ENCODE assay signal across 8 cellular contexts in genomic region chr16:695355-696089, GRCh38. TPM values are rescaled to one million over a fixed set of nuclear protein-coding genes. Genes with fewer than 3 reads are reported as not detected.
DNase-seq lines count a peak whose midpoint lies in the region; ATAC-seq and TF ChIP-seq lines count a peak whose summit lies in the region.

No MANE protein-coding gene starts in this region.

- H3K4me2 ChIP-seq in MM.1S (ENCODE audit: low read depth, low read length), result no peak overlapping the region

- no peak for TF ChIP-seq POLR2A in esophagus muscularis mucosa (IDR thresholded peaks at IDR 0.05; ENCODE audit: low read depth)

- ATAC-seq in GM19328 (IDR thresholded peaks at IDR 0.05; ENCODE audit: unreplicated experiment) (no peak), GM18502 (IDR thresholded peaks at IDR 0.05; ENCODE audit: poor library complexity, unreplicated experiment) (no peak)

- H3K36me3 ChIP-seq in esophagus muscularis mucosa (no peaks in the 10 kb centered on the region), MM.1S (replicated peaks; ENCODE audit: insufficient read depth, low read length) (no peaks in the 10 kb centered on the region)

- in situ Hi-C loops in G401 (cut with HindIII; ENCODE audit: low sequenced_read_pairs), result no loop called here

- H3K4me3 ChIP-seq in esophagus muscularis mucosa (peak overlapping the region; percentile 1 to 45 (median 20)), MM.1S (ENCODE audit: low read length) (no peak overlapping the region)

- H3K9me2 ChIP-seq in MM.1S (replicated peaks; ENCODE audit: insufficient read depth, low read length), result no peaks in the 10 kb centered on the region

- H3K27ac ChIP-seq in esophagus muscularis mucosa (replicated peaks in 1 of 4) (no peak overlapping the region), MM.1S (ENCODE audit: low read length) (no peak overlapping the region)

- H2AFZ ChIP-seq in MM.1S (ENCODE audit: low read length), result no peak overlapping the region

- no peaks in the 10 kb centered on the region for H3K9me3 ChIP-seq in esophagus muscularis mucosa
- no peaks in the 10 kb centered on the region for H3K9me3 ChIP-seq in MM.1S (replicated peaks; ENCODE audit: insufficient read depth, low read length)

- H3K79me2 ChIP-seq in MM.1S (ENCODE audit: low read length), result no peaks in the 10 kb centered on the region

- H3F3A ChIP-seq in MM.1S (ENCODE audit: insufficient read depth, low read length), result no peaks in the 10 kb centered on the region

- H3K4me1 ChIP-seq in esophagus muscularis mucosa (peaks cover 17 to 39% (median 31%) of the 10 kb centered on the region in 4 donors), MM.1S (ENCODE audit: low read length) (no peaks in the 10 kb centered on the region)

- DNase-seq in G401 (ENCODE audit: low spot score) (peak; percentile 71), NCI-H2029 (lab: John Stamatoyannopoulos, UW) (peak; percentile 90), esophagus muscularis mucosa (ENCODE audit: extremely low spot score) (no peak), MM.1S (no peak)
- peak; percentile 54 to 56 for DNase-seq in activated CD4-positive, alpha-beta T cell treated with anti-CD3 and anti-CD28 coated beads, Interleukin-2, amount 50 U/mL, for 4 hours
- peak; percentile 56 to 60 for DNase-seq in stimulated activated CD4-positive, alpha-beta T cell treated with anti-CD3 and anti-CD28 coated beads, Interleukin-15, amount 100 ng/mL, for 1 hour (ENCODE audit: low read depth in 1 of 2, low spot score in 1 of 2)

- WGBS in esophagus muscularis mucosa, result 20% methylated on average over 17 of the region's 71 CpGs

- H3K27me3 ChIP-seq in esophagus muscularis mucosa, result peaks cover 9 to 84% (median 45%) of the 10 kb centered on the region in 4 donors
- peaks cover 79% of the 10 kb centered on the region for H3K27me3 ChIP-seq in MM.1S (replicated peaks; ENCODE audit: insufficient read depth, low read length)

- no peak for TF ChIP-seq EP300 in esophagus muscularis mucosa (IDR thresholded peaks at IDR 0.05)

- H4K20me1 ChIP-seq in MM.1S (ENCODE audit: insufficient read depth, low read length), result no peaks in the 10 kb centered on the region

- TF ChIP-seq CTCF in esophagus muscularis mucosa (IDR thresholded peaks at IDR 0.05) (no peak), MM.1S (IDR thresholded peaks at IDR 0.05; ENCODE audit: low read length) (no peak)

- H3K9ac ChIP-seq in MM.1S (ENCODE audit: low read length), result no peak overlapping the region

- intact Hi-C loops in esophagus muscularis mucosa (cut with DNase I), result no loop called here

RNA-seq across cellular contexts. Expression of gene WDR24, which starts 5.3 kb away (rescaled TPM):
- 6.2 and 7.9 TPM in 2 replicates for total RNA-seq in G401 (2014; rRNA removed; shearing (Covaris generic))
- 10 to 100 TPM in 2 of 4 donors, 1 to 10 TPM in 2; 7.0 to 14.9 (median 11.1) TPM for total RNA-seq in esophagus muscularis mucosa

RNA-seq across cellular contexts. Expression of gene FBXL16, which starts 10.1 kb away (rescaled TPM):
- 14.6 and 19.4 TPM in 2 replicates for total RNA-seq in G401 (2014; rRNA removed; shearing (Covaris generic))
- total RNA-seq in esophagus muscularis mucosa, result 1 to 10 TPM in 1 of 4 donors, under 1 TPM in 3; 0.42 to 1.2 (median 0.51) TPM

RNA-seq across cellular contexts. Expression of gene JMJD8, which starts 11.4 kb away (rescaled TPM):
- total RNA-seq in G401 (2014; rRNA removed; shearing (Covaris generic)), result 3.8 and 4.0 TPM in 2 replicates
- total RNA-seq in esophagus muscularis mucosa, result 100 to 1,000 TPM in 1 of 4 donors, 10 to 100 TPM in 3; 73.2 to 114 (median 88.1) TPM

RNA-seq across cellular contexts. Expression of gene STUB1, which starts 15.3 kb away (rescaled TPM):
- 145 and 207 TPM in 2 replicates for total RNA-seq in G401 (2014; rRNA removed; shearing (Covaris generic))
- 100 to 1,000 TPM; 155 to 215 (median 178) TPM for total RNA-seq in esophagus muscularis mucosa

RNA-seq across cellular contexts. Expression of gene METRN, which starts 19.4 kb away (rescaled TPM):
- 428 and 493 TPM in 2 replicates for total RNA-seq in G401 (2014; rRNA removed; shearing (Covaris generic))
- 100 to 1,000 TPM in 1 of 4 donors, 10 to 100 TPM in 3; 56.5 to 143 (median 78.0) TPM for total RNA-seq in esophagus muscularis mucosa

Comparison
In these comparisons a context has a peak if more than half of its experiments do, and no peak if none do; other contexts are left out.
1. DNase-seq: peak in G401 (single experiment), NCI-H2029 (single experiment), activated CD4-positive, alpha-beta T cell treated with anti-CD3 and anti-CD28 coated beads, Interleukin-2, amount 50 U/mL, for 4 hours (2 of 2) and stimulated activated CD4-positive, alpha-beta T cell treated with anti-CD3 and anti-CD28 coated beads, Interleukin-15, amount 100 ng/mL, for 1 hour (2 of 2); none in esophagus muscularis mucosa (single experiment) and MM.1S (single experiment).
2. RNA of gene JMJD8, which starts 11.4 kb away (total RNA-seq): 73.2 to 114 TPM in esophagus muscularis mucosa; 3.8 to 4.0 TPM in G401; every median in the first group is over 10 times any median in the second.